ENCODE assay signal across 8 cellular contexts in the genomic region with DNA sequence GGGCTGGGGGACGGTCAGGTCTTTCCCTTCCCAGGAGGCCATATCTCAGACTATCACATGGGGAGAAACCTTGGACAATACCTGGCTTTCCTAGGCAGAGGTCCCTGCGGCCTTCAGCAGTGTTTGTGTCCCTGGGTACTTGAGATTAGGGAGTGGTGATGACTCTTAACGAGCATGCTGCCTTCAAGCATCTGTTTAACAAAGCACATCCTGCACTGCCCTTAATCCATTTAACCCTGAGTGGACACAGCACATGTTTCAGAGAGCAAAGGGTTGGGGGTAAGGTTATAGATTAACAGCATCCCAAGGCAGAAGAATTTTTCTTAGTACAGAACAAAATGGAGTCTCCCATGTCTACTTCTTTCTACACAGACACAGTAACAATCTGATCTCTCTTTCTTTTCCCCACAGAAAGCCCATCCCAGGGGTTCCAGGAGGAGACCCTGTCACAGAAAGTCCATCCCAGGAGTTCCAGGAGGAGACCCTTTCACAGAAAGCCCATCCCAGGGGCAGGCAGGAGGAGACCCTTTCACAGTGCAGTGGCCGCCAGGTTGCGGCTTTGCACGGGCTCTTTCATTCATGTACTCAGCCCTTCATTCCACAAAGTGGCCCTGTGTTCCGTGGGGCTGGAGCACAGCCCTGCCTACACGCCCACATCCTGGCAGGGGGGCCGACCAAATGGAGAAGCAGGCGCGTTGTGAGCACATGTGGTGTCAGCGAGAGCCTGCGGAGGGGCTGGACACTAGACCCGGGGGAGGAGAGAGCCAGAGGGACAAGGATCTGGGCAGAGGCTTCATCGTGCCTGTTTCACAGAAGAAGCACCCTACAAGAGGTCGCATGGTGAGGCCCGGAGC. TPM values are rescaled to one million over a fixed set of nuclear protein-coding genes. Genes with fewer than 3 reads are reported as not detected.
DNase-seq lines count a peak whose midpoint lies in the region; ATAC-seq and TF ChIP-seq lines count a peak whose summit lies in the region.
"Not testable (repeated sequence)": the region's sequence is repeated elsewhere in the genome, so short reads cannot be mapped to it uniquely, and the experiment has no call there.

No MANE protein-coding gene starts in this region.

- DNase-seq in GM04504 (ENCODE audit: low read depth) = peak; percentile 16
- DNase-seq in SJCRH30 = peak; percentile 54 to 58
- peak; percentile 31 for DNase-seq in astrocyte of the cerebellum (ENCODE audit: low read depth)
- peak; percentile 49 for DNase-seq in fibroblast of villous mesenchyme (ENCODE audit: low read depth)
- not testable (repeated sequence) for DNase-seq in hepatocyte (ENCODE audit: low spot score)
- DNase-seq in mesendoderm = peak; percentile 24
- DNase-seq in posterior cingulate gyrus = peak; percentile 45 to 96 (median 72)
- peak in 1 of 2 donors; percentile 66 for DNase-seq in aorta

- peak overlapping the region; percentile 66 for H2AFZ ChIP-seq in hepatocyte

- H3K4me1 ChIP-seq in SJCRH30; hepatocyte (ENCODE audit: insufficient read depth); mesendoderm (ENCODE audit: control insufficient read depth, low read depth, low read length); aorta (ENCODE audit: control insufficient read depth in 1 of 2, insufficient read depth in 2 of 2, low read length in 2 of 2): not testable (repeated sequence)

- not testable (repeated sequence) for H3K27ac ChIP-seq in SJCRH30; mesendoderm (ENCODE audit: low read depth, low read length); aorta (ENCODE audit: low read depth in 1 of 2, low read length in 2 of 2)
- peak overlapping the region; percentile 75 for H3K27ac ChIP-seq in hepatocyte

- H3K18ac ChIP-seq in mesendoderm (ENCODE audit: low read length) = not testable (repeated sequence)

- not testable (repeated sequence) for H3K27me3 ChIP-seq in SJCRH30; hepatocyte; mesendoderm (ENCODE audit: insufficient read depth, low read length, poor library complexity); aorta (ENCODE audit: control insufficient read depth in 1 of 2, insufficient read depth in 2 of 2, low read length in 1 of 2)

- 60% methylated on average over 17 of the region's 17 CpGs for WGBS in hepatocyte (ENCODE audit: low lambda C conversion rate, missing lambda C conversion rate)
- no CpG with 5 or more reads among the region's 17 CpGs for WGBS in mesendoderm (ENCODE audit: extremely low coverage, insufficient coverage, low lambda C conversion rate)
- 57 to 65% methylated on average over 15 to 17 of the region's 17 CpGs for WGBS in aorta, 2 donors

- not testable (repeated sequence) for H3K23ac ChIP-seq in mesendoderm (ENCODE audit: low read length)

- H3K4me2 ChIP-seq in hepatocyte; mesendoderm (ENCODE audit: low read length): not testable (repeated sequence)

- H4K5ac ChIP-seq in mesendoderm (ENCODE audit: low read length) = not testable (repeated sequence)

- not testable (repeated sequence) for H3K4me3 ChIP-seq in SJCRH30; astrocyte of the cerebellum (ENCODE audit: low read depth, low read length); fibroblast of villous mesenchyme (ENCODE audit: low read depth, low read length); hepatocyte; mesendoderm (ENCODE audit: low read length); aorta (ENCODE audit: low read length in 2 of 2)

- H3K36me3 ChIP-seq in SJCRH30; hepatocyte (replicated peaks; ENCODE audit: insufficient read depth, low read depth); mesendoderm (ENCODE audit: control insufficient read depth, insufficient read depth, low read length); aorta (ENCODE audit: control insufficient read depth in 1 of 2, insufficient read depth in 2 of 2, low read length in 1 of 2): not testable (repeated sequence)

- not testable (repeated sequence) for H4K8ac ChIP-seq in mesendoderm (ENCODE audit: low read depth, low read length)

- not testable (repeated sequence) for H2BK120ac ChIP-seq in mesendoderm (ENCODE audit: low read depth, low read length)

- not testable (repeated sequence) for H3K56ac ChIP-seq in mesendoderm (ENCODE audit: low read length)

- H3K9me3 ChIP-seq in SJCRH30 (replicated peaks); hepatocyte (ENCODE audit: low read depth); aorta (ENCODE audit: control insufficient read depth, low read length): not testable (repeated sequence)

- intact Hi-C loops in posterior cingulate gyrus (cut with DNase I); aorta (cut with DNase I): not testable (repeated sequence)

- not testable (repeated sequence) for H3K79me2 ChIP-seq in hepatocyte; mesendoderm (ENCODE audit: control insufficient read depth, insufficient read depth, low read length)

- H3K9me2 ChIP-seq in hepatocyte (replicated peaks; ENCODE audit: insufficient read depth) = not testable (repeated sequence)

- not testable (repeated sequence) for TF ChIP-seq CTCF in astrocyte of the cerebellum (IDR thresholded peaks at IDR 0.05; ENCODE audit: low read depth, low read length, missing control alignments); fibroblast of villous mesenchyme (IDR thresholded peaks at IDR 0.05; ENCODE audit: insufficient read depth, low read depth, low read length); hepatocyte (IDR thresholded peaks at IDR 0.05; ENCODE audit: poor library complexity)

- not testable (repeated sequence) for H3K79me1 ChIP-seq in mesendoderm (ENCODE audit: low read length)

- H4K20me1 ChIP-seq in hepatocyte (ENCODE audit: insufficient read depth, poor library complexity, severe bottlenecking) = not testable (repeated sequence)

- not testable (repeated sequence) for H2BK5ac ChIP-seq in mesendoderm (ENCODE audit: low read length)

- not testable (repeated sequence) for H3K4ac ChIP-seq in mesendoderm (ENCODE audit: low read depth, low read length)

- not testable (repeated sequence) for H3K9ac ChIP-seq in mesendoderm (ENCODE audit: low read length)

- ATAC-seq in aorta (ENCODE audit: low FRiP score) = peak; percentile 49

- not testable (repeated sequence) for H2BK15ac ChIP-seq in mesendoderm (replicated peaks; ENCODE audit: low read depth)

- in situ Hi-C loops in astrocyte of the cerebellum (cut with HindIII; ENCODE audit: low sequenced_read_pairs) = not testable (repeated sequence)

- H2AK5ac ChIP-seq in mesendoderm (ENCODE audit: low read length) = not testable (repeated sequence)

RNA-seq across cellular contexts. Expression of gene CHST12, which starts 13.2 kb away (rescaled TPM):
- 7.4 and 7.8 TPM in 2 replicates for total RNA-seq in SJCRH30 (2014; rRNA removed; shearing (Covaris generic))
- total RNA-seq in fibroblast of villous mesenchyme = 2.6 and 3.5 TPM in 2 replicates
- total RNA-seq in hepatocyte = 7.2 and 8.4 TPM in 2 replicates
- 21.5 and 23.2 TPM in 2 replicates for polyA plus RNA-seq in hepatocyte
- polyA plus RNA-seq in mesendoderm (2013, experiment 1 of 2) = 8.7 TPM
- polyA plus RNA-seq in mesendoderm (2013, experiment 2 of 2) = 8.9 TPM
- total RNA-seq in aorta = 10 to 100 TPM; 19.6 to 31.8 TPM
- 10 to 100 TPM in 1 of 2 donors, 1 to 10 TPM in 1; 2.9 to 16.0 TPM for polyA plus RNA-seq in aorta

RNA-seq across cellular contexts. Expression of gene EIF3B, which starts 35.6 kb away (rescaled TPM):
- total RNA-seq in SJCRH30 (2014; rRNA removed; shearing (Covaris generic)) = 205 and 212 TPM in 2 replicates
- total RNA-seq in fibroblast of villous mesenchyme (189 and 210 TPM in 2 replicates), hepatocyte (122 and 131 TPM in 2 replicates), aorta (10 to 100 TPM; 84.7 to 95.2 TPM)
- polyA plus RNA-seq in hepatocyte (139 and 145 TPM in 2 replicates), aorta (10 to 100 TPM; 28.7 to 84.7 TPM)
- polyA plus RNA-seq in mesendoderm (2013, experiment 1 of 2) = 199 TPM
- polyA plus RNA-seq in mesendoderm (2013, experiment 2 of 2) = 193 TPM
